ENCODE assay signal across 1 cellular context in genomic region chr19:13099073-13099999, GRCh38.
TF ChIP-seq lines count a peak whose summit lies in the region.

No MANE protein-coding gene starts in this region.

TF ChIP-seq in K562, 482 proteins besides CTCF, POLR2A, EP300 and RAD21 (continued from another document and continues in another):
- TF ChIP-seq, protein P1, sequence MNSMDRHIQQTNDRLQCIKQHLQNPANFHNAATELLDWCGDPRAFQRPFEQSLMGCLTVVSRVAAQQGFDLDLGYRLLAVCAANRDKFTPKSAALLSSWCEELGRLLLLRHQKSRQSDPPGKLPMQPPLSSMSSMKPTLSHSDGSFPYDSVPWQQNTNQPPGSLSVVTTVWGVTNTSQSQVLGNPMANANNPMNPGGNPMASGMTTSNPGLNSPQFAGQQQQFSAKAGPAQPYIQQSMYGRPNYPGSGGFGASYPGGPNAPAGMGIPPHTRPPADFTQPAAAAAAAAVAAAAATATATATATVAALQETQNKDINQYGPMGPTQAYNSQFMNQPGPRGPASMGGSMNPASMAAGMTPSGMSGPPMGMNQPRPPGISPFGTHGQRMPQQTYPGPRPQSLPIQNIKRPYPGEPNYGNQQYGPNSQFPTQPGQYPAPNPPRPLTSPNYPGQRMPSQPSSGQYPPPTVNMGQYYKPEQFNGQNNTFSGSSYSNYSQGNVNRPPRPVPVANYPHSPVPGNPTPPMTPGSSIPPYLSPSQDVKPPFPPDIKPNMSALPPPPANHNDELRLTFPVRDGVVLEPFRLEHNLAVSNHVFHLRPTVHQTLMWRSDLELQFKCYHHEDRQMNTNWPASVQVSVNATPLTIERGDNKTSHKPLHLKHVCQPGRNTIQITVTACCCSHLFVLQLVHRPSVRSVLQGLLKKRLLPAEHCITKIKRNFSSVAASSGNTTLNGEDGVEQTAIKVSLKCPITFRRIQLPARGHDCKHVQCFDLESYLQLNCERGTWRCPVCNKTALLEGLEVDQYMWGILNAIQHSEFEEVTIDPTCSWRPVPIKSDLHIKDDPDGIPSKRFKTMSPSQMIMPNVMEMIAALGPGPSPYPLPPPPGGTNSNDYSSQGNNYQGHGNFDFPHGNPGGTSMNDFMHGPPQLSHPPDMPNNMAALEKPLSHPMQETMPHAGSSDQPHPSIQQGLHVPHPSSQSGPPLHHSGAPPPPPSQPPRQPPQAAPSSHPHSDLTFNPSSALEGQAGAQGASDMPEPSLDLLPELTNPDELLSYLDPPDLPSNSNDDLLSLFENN (IDR thresholded peaks at IDR 0.05; ENCODE audit: low read depth in 2 of 2, low read length in 2 of 2): no peak
- TF ChIP-seq ZFX (CRISPR knock-in tag; IDR thresholded peaks at IDR 0.05): no peak; the same call in none of the 2 replicates
- no peak for TF ChIP-seq ADNP (tag; IDR thresholded peaks at IDR 0.05)
- TF ChIP-seq SIX5 (IDR thresholded peaks at IDR 0.05; ENCODE audit: borderline replicate concordance in 1 of 2, insufficient read depth in 1 of 2, low read depth in 1 of 2, low read length in 2 of 2): no peak
- TF ChIP-seq HOMEZ (CRISPR knock-in tag; IDR thresholded peaks at IDR 0.05): no peak
- TF ChIP-seq SUPT5H (IDR thresholded peaks at IDR 0.05): no peak
- TF ChIP-seq, protein P2, sequence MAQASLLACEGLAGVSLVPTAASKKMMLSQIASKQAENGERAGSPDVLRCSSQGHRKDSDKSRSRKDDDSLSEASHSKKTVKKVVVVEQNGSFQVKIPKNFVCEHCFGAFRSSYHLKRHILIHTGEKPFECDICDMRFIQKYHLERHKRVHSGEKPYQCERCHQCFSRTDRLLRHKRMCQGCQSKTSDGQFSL (CRISPR knock-in tag; IDR thresholded peaks at IDR 0.05): no peak
- TF ChIP-seq, protein P2 (tag; IDR thresholded peaks at IDR 0.05): no peak
- TF ChIP-seq JUND (IDR thresholded peaks at IDR 0.05; ENCODE audit: borderline replicate concordance, low read depth, low read length): peak; percentile 35
- no peak; the same call in 2 of the 3 replicates for TF ChIP-seq JUND (tag; IDR thresholded peaks at IDR 0.05; ENCODE audit: borderline replicate concordance, low read depth, low read length)
- TF ChIP-seq LCOR (CRISPR knock-in tag; IDR thresholded peaks at IDR 0.05): no peak
- peak; percentile 70 for TF ChIP-seq ETV5 (CRISPR knock-in tag; IDR thresholded peaks at IDR 0.05; ENCODE audit: low read depth)
- no peak for TF ChIP-seq MEF2D (tag; conservative IDR thresholded peaks at IDR 0.05; ENCODE audit: low read depth)
- 0 out of 2 replicates have a peak, but pooled peaks have one; percentile 53 for TF ChIP-seq CREB5 (CRISPR knock-in tag; IDR thresholded peaks at IDR 0.05)
- no peak for TF ChIP-seq ELK3 (CRISPR knock-in tag; IDR thresholded peaks at IDR 0.05)
- no peak for TF ChIP-seq COPS2 (conservative IDR thresholded peaks at IDR 0.05)
- peak; percentile 60 for TF ChIP-seq TAF1 (IDR thresholded peaks at IDR 0.05; ENCODE audit: control insufficient read depth, extremely low read depth, insufficient read depth, low read length, severe bottlenecking)
- TF ChIP-seq CHD1 (IDR thresholded peaks at IDR 0.05; ENCODE audit: low read length): peak; percentile 42
- TF ChIP-seq CBFA2T2 (conservative IDR thresholded peaks at IDR 0.05): no peak
- peak; percentile 63 for TF ChIP-seq KDM5B (IDR thresholded peaks at IDR 0.05; ENCODE audit: insufficient replicate concordance, low read depth, low read length)
- TF ChIP-seq PHF8 (IDR thresholded peaks at IDR 0.05; ENCODE audit: borderline replicate concordance, low read length): peak; percentile 26; the same call in 1 of the 2 replicates
- no peak for TF ChIP-seq ZNF23 (CRISPR knock-in tag; IDR thresholded peaks at IDR 0.05)
- no peak for TF ChIP-seq PHF20 (IDR thresholded peaks at IDR 0.05; ENCODE audit: partially characterized antibody)
- peak; percentile 47; the same call in 1 of the 2 replicates for TF ChIP-seq ESRRA (IDR thresholded peaks at IDR 0.05; ENCODE audit: borderline replicate concordance, low read depth)
- no peak for TF ChIP-seq CHCHD3 (CRISPR knock-in tag; IDR thresholded peaks at IDR 0.05)
- TF ChIP-seq MED1 (CRISPR knock-in tag; IDR thresholded peaks at IDR 0.05; ENCODE audit: borderline replicate concordance): no peak
- no peak for TF ChIP-seq ZC3H11A (IDR thresholded peaks at IDR 0.05; ENCODE audit: low read depth, low read length)
- TF ChIP-seq, protein P3, sequence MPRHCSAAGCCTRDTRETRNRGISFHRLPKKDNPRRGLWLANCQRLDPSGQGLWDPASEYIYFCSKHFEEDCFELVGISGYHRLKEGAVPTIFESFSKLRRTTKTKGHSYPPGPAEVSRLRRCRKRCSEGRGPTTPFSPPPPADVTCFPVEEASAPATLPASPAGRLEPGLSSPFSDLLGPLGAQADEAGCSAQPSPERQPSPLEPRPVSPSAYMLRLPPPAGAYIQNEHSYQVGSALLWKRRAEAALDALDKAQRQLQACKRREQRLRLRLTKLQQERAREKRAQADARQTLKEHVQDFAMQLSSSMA (CRISPR knock-in tag; IDR thresholded peaks at IDR 0.05): 0 out of 2 replicates have a peak, but pooled peaks have one; percentile 69
- no peak for TF ChIP-seq EGR1 (conservative IDR thresholded peaks at IDR 0.05)
- no peak for TF ChIP-seq STAG1 (CRISPR knock-in tag; IDR thresholded peaks at IDR 0.05; ENCODE audit: borderline replicate concordance)
- TF ChIP-seq ARID3B (CRISPR knock-in tag; IDR thresholded peaks at IDR 0.05; ENCODE audit: borderline replicate concordance): no peak
- no peak; the same call in 1 of the 2 replicates for TF ChIP-seq TRIM28 (IDR thresholded peaks at IDR 0.05)
- no peak for TF ChIP-seq XRCC3 (IDR thresholded peaks at IDR 0.05)
- no peak for TF ChIP-seq ZNF436 (CRISPR knock-in tag; IDR thresholded peaks at IDR 0.05)
- no peak for TF ChIP-seq RBM14 (IDR thresholded peaks at IDR 0.05; ENCODE audit: borderline replicate concordance, insufficient read depth, low read depth, low read length)
- peak; percentile 46; the same call in 1 of the 2 replicates for TF ChIP-seq HSF4 (CRISPR knock-in tag; IDR thresholded peaks at IDR 0.05; ENCODE audit: borderline replicate concordance)
- peak; percentile 96 for TF ChIP-seq ZNF592 (IDR thresholded peaks at IDR 0.05)
- TF ChIP-seq, protein P4, sequence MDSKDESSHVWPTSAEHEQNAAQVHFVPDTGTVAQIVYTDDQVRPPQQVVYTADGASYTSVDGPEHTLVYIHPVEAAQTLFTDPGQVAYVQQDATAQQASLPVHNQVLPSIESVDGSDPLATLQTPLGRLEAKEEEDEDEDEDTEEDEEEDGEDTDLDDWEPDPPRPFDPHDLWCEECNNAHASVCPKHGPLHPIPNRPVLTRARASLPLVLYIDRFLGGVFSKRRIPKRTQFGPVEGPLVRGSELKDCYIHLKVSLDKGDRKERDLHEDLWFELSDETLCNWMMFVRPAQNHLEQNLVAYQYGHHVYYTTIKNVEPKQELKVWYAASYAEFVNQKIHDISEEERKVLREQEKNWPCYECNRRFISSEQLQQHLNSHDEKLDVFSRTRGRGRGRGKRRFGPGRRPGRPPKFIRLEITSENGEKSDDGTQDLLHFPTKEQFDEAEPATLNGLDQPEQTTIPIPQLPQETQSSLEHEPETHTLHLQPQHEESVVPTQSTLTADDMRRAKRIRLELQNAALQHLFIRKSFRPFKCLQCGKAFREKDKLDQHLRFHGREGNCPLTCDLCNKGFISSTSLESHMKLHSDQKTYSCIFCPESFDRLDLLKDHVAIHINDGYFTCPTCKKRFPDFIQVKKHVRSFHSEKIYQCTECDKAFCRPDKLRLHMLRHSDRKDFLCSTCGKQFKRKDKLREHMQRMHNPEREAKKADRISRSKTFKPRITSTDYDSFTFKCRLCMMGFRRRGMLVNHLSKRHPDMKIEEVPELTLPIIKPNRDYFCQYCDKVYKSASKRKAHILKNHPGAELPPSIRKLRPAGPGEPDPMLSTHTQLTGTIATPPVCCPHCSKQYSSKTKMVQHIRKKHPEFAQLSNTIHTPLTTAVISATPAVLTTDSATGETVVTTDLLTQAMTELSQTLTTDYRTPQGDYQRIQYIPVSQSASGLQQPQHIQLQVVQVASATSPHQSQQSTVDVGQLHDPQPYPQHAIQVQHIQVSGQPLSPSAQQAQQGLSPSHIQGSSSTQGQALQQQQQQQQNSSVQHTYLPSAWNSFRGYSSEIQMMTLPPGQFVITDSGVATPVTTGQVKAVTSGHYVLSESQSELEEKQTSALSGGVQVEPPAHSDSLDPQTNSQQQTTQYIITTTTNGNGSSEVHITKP (IDR thresholded peaks at IDR 0.05; ENCODE audit: partially characterized antibody): no peak
- TF ChIP-seq, protein P5, sequence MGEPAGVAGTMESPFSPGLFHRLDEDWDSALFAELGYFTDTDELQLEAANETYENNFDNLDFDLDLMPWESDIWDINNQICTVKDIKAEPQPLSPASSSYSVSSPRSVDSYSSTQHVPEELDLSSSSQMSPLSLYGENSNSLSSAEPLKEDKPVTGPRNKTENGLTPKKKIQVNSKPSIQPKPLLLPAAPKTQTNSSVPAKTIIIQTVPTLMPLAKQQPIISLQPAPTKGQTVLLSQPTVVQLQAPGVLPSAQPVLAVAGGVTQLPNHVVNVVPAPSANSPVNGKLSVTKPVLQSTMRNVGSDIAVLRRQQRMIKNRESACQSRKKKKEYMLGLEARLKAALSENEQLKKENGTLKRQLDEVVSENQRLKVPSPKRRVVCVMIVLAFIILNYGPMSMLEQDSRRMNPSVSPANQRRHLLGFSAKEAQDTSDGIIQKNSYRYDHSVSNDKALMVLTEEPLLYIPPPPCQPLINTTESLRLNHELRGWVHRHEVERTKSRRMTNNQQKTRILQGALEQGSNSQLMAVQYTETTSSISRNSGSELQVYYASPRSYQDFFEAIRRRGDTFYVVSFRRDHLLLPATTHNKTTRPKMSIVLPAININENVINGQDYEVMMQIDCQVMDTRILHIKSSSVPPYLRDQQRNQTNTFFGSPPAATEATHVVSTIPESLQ (CRISPR knock-in tag; IDR thresholded peaks at IDR 0.05): no peak; the same call in 1 of the 2 replicates
